In the genomic region with DNA sequence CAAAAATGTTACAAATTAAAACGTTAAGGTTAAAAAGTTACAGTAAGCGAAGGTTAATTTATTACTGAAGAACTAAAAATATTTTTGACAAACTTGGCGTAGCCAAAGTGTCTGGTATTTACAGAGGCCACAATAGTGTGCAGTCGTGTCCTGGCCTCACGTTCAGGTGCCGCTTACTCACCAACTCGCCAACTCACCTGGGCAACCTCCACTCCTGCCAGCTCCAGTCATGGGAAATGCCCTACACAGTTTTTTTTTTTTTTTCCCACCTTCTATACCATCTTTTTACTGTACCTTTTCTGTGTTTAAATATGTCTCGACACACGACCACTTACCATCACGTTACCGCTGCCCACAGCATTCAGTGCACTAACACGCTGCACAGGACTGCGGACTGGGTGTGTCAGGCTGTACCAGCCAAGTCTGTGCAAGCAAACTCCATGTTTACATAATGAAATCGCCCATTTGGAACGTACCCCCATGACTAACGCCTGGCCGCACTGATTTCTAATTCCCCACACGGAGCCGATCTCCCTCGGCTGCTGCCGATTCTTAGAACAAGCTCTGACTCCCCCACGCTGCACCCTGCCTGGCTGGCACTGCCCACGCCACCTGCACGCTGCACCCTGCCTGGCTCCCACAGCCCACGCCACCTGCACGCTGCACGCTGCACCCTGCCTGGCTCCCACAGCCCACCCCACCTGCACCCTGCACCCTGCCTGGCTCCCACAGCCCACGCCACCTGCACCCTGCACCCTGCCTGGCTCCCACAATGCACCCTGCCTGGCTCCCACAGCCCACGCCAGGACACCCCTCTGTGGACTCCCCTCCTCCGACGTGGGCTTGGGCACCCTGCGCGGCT, we compare ENCODE assay signal across 10 cellular contexts.
DNase-seq lines count a peak whose midpoint lies in the region; ATAC-seq, FAIRE-seq and TF ChIP-seq lines count a peak whose summit lies in the region.
"Had no signal": no experiment of that assay in that cellular context is flagged by ENCODE, and none has a peak within 500 bp of the region (broad histone marks: within the 10 kb centered on the region; RNA-seq: fewer than 3 reads in every experiment).

No MANE protein-coding gene starts in this region.

- peak; percentile 41 to 61 for DNase-seq in A549 (ENCODE audit: low read depth in 1 of 2, low spot score in 1 of 2)
- DNase-seq in IMR-90 = peak; percentile 16
- peak; percentile 23 for DNase-seq in cerebellar cortex (ENCODE audit: low spot score)
- no peak for DNase-seq in mesenchymal stem cell
- no peak for DNase-seq in HuH-7 (ENCODE audit: low spot score)
- no peak for DNase-seq in DMS79 (lab: John Stamatoyannopoulos, UW)
- DNase-seq in central memory CD4-positive, alpha-beta T cell = no peak
- DNase-seq in GM10248 (ENCODE audit: extremely low spot score) = no peak
- DNase-seq: BE2C, SW 1271 had no signal

- no peak overlapping the region for H3K56ac ChIP-seq in IMR-90 (ENCODE audit: extremely low read depth, insufficient read depth, low read length)

- peaks cover 49% of the 10 kb centered on the region for H3K4me1 ChIP-seq in A549
- H3K4me1 ChIP-seq in IMR-90 (ENCODE audit: control insufficient read depth, insufficient read depth, low read length) = no peaks in the 10 kb centered on the region
- H3K4me1 ChIP-seq in mesenchymal stem cell (ENCODE audit: control insufficient read depth, insufficient read depth, low read depth, low read length) = peaks cover 30% of the 10 kb centered on the region
- H3K4me1 ChIP-seq: BE2C had no signal

- in situ Hi-C loops in IMR-90 (cut with MboI; ENCODE audit: low sequenced_read_pairs) = no loop called here

- H3K27ac ChIP-seq in A549 (peak overlapping the region; percentile 71 to 86), IMR-90 (ENCODE audit: insufficient read depth, low read length) (no peak overlapping the region), mesenchymal stem cell (ENCODE audit: low read length, poor library complexity, severe bottlenecking) (peak overlapping the region; percentile 92)

- TF ChIP-seq POLR2A in A549 (IDR thresholded peaks at IDR 0.05; ENCODE audit: low read length) = no peak; the same call in 1 of the 2 replicates
- TF ChIP-seq POLR2A in IMR-90 (IDR thresholded peaks at IDR 0.05; ENCODE audit: low read depth, low read length) = no peak

- H3K27me3 ChIP-seq in IMR-90 (ENCODE audit: control insufficient read depth, insufficient read depth, low read length) (no peaks in the 10 kb centered on the region), mesenchymal stem cell (ENCODE audit: control insufficient read depth in 1 of 2, insufficient read depth in 1 of 2, low read length in 2 of 2) (no peaks in the 10 kb centered on the region)
- H3K27me3 ChIP-seq: BE2C had no signal

- no peak overlapping the region for H3K18ac ChIP-seq in IMR-90 (ENCODE audit: low read depth, low read length)
- H3K18ac ChIP-seq in mesenchymal stem cell (ENCODE audit: low read depth in 1 of 2, low read length in 2 of 2) = no peak overlapping the region

- H2AK9ac ChIP-seq in IMR-90 (replicated peaks; ENCODE audit: low read depth, low read length, poor library complexity) = no peak overlapping the region

- H3K9ac ChIP-seq in IMR-90 (ENCODE audit: low read depth, low read length) (no peak overlapping the region), mesenchymal stem cell (ENCODE audit: low read length) (no peak overlapping the region)

- no peak overlapping the region for H2BK15ac ChIP-seq in IMR-90 (ENCODE audit: low read depth, low read length)
- no peak overlapping the region for H2BK15ac ChIP-seq in mesenchymal stem cell (ENCODE audit: low read depth, poor library complexity, severe bottlenecking)

- WGBS in A549 (ENCODE audit: missing lambda C conversion rate) = 24% methylated on average over 29 of the region's 33 CpGs
- 75% methylated on average over 13 of the region's 33 CpGs; no CpG with 5 or more reads in 1 of the 2 experiments for WGBS in IMR-90 (ENCODE audit: extremely low coverage in 2 of 2, insufficient read length in 1 of 2), 2 experiments
- 92% methylated on average over 33 of the region's 33 CpGs for WGBS in mesenchymal stem cell

- TF ChIP-seq CTCF in A549 (IDR thresholded peaks at IDR 0.05) (no peak), IMR-90 (conservative IDR thresholded peaks at IDR 0.05; ENCODE audit: low read depth, low read length) (no peak), GM10248 (IDR thresholded peaks at IDR 0.05; ENCODE audit: control extremely low read depth, extremely low read depth, low read depth, missing control alignments) (no peak)

- H3K4ac ChIP-seq in IMR-90 (ENCODE audit: low read depth, low read length) (no peak overlapping the region), mesenchymal stem cell (ENCODE audit: low read depth in 1 of 2, low read length in 2 of 2) (no peak overlapping the region)

- H2BK5ac ChIP-seq in IMR-90 (ENCODE audit: low read depth, low read length, poor library complexity, severe bottlenecking) (no peak overlapping the region), mesenchymal stem cell (ENCODE audit: low read depth, low read length, poor library complexity, severe bottlenecking) (peak overlapping the region; percentile 83)

- H3K9me1 ChIP-seq in IMR-90 (ENCODE audit: insufficient read depth, low read length) = peaks cover 18% of the 10 kb centered on the region

- POLR2A ChIA-PET in A549 (lab: Yijun Ruan, JAX) = interaction anchor here (1.3 to 1.7 kb wide), 2 partner anchors 9 to 32 kb away, joined by 3 to 12 read pairs; no protein-coding TSS in a partner anchor
- POLR2A ChIA-PET in IMR-90 (lab: Charles Lee; ENCODE audit: unreplicated experiment) = no interaction called here
- POLR2A ChIA-PET in GM10248 (lab: Yijun Ruan, JAX) = no interaction called here

- no peak overlapping the region for H2BK20ac ChIP-seq in IMR-90 (ENCODE audit: low read depth, low read length)

- H2AK5ac ChIP-seq in IMR-90 (ENCODE audit: low read depth, low read length) = no peak overlapping the region
- H2AK5ac ChIP-seq in mesenchymal stem cell (ENCODE audit: low read length, severe bottlenecking) = peak overlapping the region; percentile 91

- H4K8ac ChIP-seq in IMR-90 (ENCODE audit: low read depth in 2 of 2, low read length in 2 of 2) = no peak overlapping the region
- H4K8ac ChIP-seq in mesenchymal stem cell (ENCODE audit: low read length) = peak overlapping the region; percentile 30

- H4K91ac ChIP-seq in IMR-90 (ENCODE audit: insufficient read depth, low read depth, low read length) = no peak overlapping the region
- H4K91ac ChIP-seq in mesenchymal stem cell (ENCODE audit: low read length) = no peak overlapping the region

- H2BK12ac ChIP-seq in mesenchymal stem cell (ENCODE audit: low read length in 2 of 2) = peak overlapping the region in 1 of 2 experiments; percentile 80

- H3K79me1 ChIP-seq in IMR-90 (ENCODE audit: low read depth in 1 of 2, low read length in 2 of 2) = peaks cover 0 to 3% of the 10 kb centered on the region in 2 experiments; a peak in 2 of 4 replicates
- no peaks in the 10 kb centered on the region for H3K79me1 ChIP-seq in mesenchymal stem cell (replicated peaks; ENCODE audit: low read length, poor library complexity, severe bottlenecking)

- no peak overlapping the region for H4K5ac ChIP-seq in IMR-90 (ENCODE audit: low read depth, low read length)

- dilution Hi-C loops in IMR-90 (cut with HindIII; ENCODE audit: low sequenced_read_pairs, unreplicated experiment) = no loop called here

- TF ChIP-seq EP300 in A549 (IDR thresholded peaks at IDR 0.05) = no peak

- H3K4me3 ChIP-seq in A549 (0 out of 3 replicates have a peak overlapping the region, but pooled peaks have one; percentile 13), IMR-90 (ENCODE audit: insufficient read depth, low read depth, low read length) (no peak overlapping the region), mesenchymal stem cell (ENCODE audit: insufficient read depth in 1 of 2, low read depth in 1 of 2, low read length in 2 of 2) (peak overlapping the region in 1 of 2 experiments; percentile 29)

- no TSS peak for BruUV-seq in IMR-90 (replicated peaks; lab: Mats Ljungman, UMichigan)

- H3K4me2 ChIP-seq in A549 (peak overlapping the region; percentile 70), IMR-90 (ENCODE audit: low read depth, low read length) (no peak overlapping the region), mesenchymal stem cell (ENCODE audit: low read length, poor library complexity, severe bottlenecking) (peak overlapping the region; percentile 68)

- no peak overlapping the region for H2BK120ac ChIP-seq in IMR-90 (ENCODE audit: low read depth, low read length)
- no peak overlapping the region for H2BK120ac ChIP-seq in mesenchymal stem cell (ENCODE audit: low read depth, low read length)

- CTCF ChIA-PET in A549 (lab: Yijun Ruan, JAX) (interaction anchor here (0.6 to 2.2 kb wide), 4 partner anchors 9 to 90 kb away, joined by 3 to 15 read pairs (median 3); no protein-coding TSS in a partner anchor), IMR-90 (lab: Yijun Ruan, JAX) (interaction anchor here (1.0 kb wide), 1 partner anchor 9 kb away, joined by 3 read pairs; no protein-coding TSS in a partner anchor), GM10248 (lab: Yijun Ruan, JAX) (no interaction called here)

- no peak for FAIRE-seq in A549 (lab: Jason Lieb, UNC)

- ATAC-seq in A549 (peak; percentile 83 to 91), IMR-90 (ENCODE audit: low read depth) (peak; percentile 60)

- intact Hi-C loops in IMR-90 (cut with micrococcal nuclease) = no loop called here

- TF ChIP-seq RAD21 in A549 (conservative IDR thresholded peaks at IDR 0.05 in 1 of 2, IDR thresholded peaks at IDR 0.05 in 1 of 2) (no peak), IMR-90 (IDR thresholded peaks at IDR 0.05; ENCODE audit: low read length) (no peak)

- H4K20me1 ChIP-seq in IMR-90 (ENCODE audit: insufficient read depth, low read length) = 0 out of 2 replicates have a peak, but pooled peaks cover 4% of the 10 kb centered on the region

- H3K9me3 ChIP-seq in A549 (no peaks in the 10 kb centered on the region), IMR-90 (ENCODE audit: control insufficient read depth, insufficient read depth, low read length) (no peaks in the 10 kb centered on the region), mesenchymal stem cell (ENCODE audit: control insufficient read depth, low read length) (no peaks in the 10 kb centered on the region)
- H3K9me3 ChIP-seq: BE2C had no signal

- H2AFZ ChIP-seq in IMR-90 (replicated peaks; ENCODE audit: low read length, poor library complexity) = no peak overlapping the region
- H2AFZ ChIP-seq in mesenchymal stem cell (ENCODE audit: low read depth, low read length) = no peak overlapping the region

- H3K23ac ChIP-seq in IMR-90 (ENCODE audit: low read depth, low read length) (no peak overlapping the region), mesenchymal stem cell (ENCODE audit: low read length in 2 of 2) (no peak overlapping the region)

- H3K14ac ChIP-seq in IMR-90 (replicated peaks; ENCODE audit: low read depth, low read length) (no peak overlapping the region), mesenchymal stem cell (ENCODE audit: low read length in 2 of 2) (no peak overlapping the region)

- peaks cover 46% of the 10 kb centered on the region for H3K36me3 ChIP-seq in IMR-90 (ENCODE audit: control insufficient read depth, insufficient read depth, low read length)
- peaks cover 34 to 68% of the 10 kb centered on the region in 2 experiments for H3K36me3 ChIP-seq in mesenchymal stem cell (ENCODE audit: control insufficient read depth in 1 of 2, insufficient read depth in 2 of 2, low read depth in 1 of 2, low read length in 2 of 2)
- H3K36me3 ChIP-seq: BE2C had no signal

TF ChIP-seq in IMR-90, 13 proteins besides CTCF, POLR2A, EP300 and RAD21 (continues in another document):
- no peak for TF ChIP-seq FOS (IDR thresholded peaks at IDR 0.05; ENCODE audit: low read depth, low read length)

Comparison
In these comparisons a context has a peak if more than half of its experiments do, and no peak if none do; other contexts are left out.
1. DNase-seq: peak in A549 (2 of 2), IMR-90 (single experiment) and cerebellar cortex (single experiment); none in mesenchymal stem cell (single experiment), HuH-7 (single experiment), DMS79 (single experiment), central memory CD4-positive, alpha-beta T cell (single experiment) and GM10248 (single experiment).